29 cellular contexts compared by ENCODE assay signal in genomic region chr21:18289876-18290275, GRCh38. TPM values are rescaled to one million over a fixed set of nuclear protein-coding genes. Genes with fewer than 3 reads are reported as not detected.
"Had no signal": no experiment of that assay in that cellular context is flagged by ENCODE, and none has a peak within 500 bp of the region (broad histone marks: within the 10 kb centered on the region; RNA-seq: fewer than 3 reads in every experiment).

No MANE protein-coding gene starts in this region.

- H3K4me1 Mint-ChIP-seq: immature natural killer cell; naive thymus-derived CD4-positive, alpha-beta T cell; stimulated activated effector memory CD8-positive, alpha-beta T cell treated with anti-CD3 and anti-CD28 coated beads, Interleukin-12 subunit alpha, Interleukin-12 subunit beta, amount 100 ng/mL, for 72 hours had no signal

- H3K27ac ChIP-seq: left lung, ovary, prostate gland, sigmoid colon, spleen, suprapubic skin, thoracic aorta, tibial artery, upper lobe of right lung had no signal

- H3K27ac Mint-ChIP-seq: immature natural killer cell; mesothelial cell of epicardium; naive thymus-derived CD4-positive, alpha-beta T cell; natural killer cell treated with Interleukin-12 subunit alpha and Interleukin-12 subunit beta and Interleukin-15 and Interleukin-18, amount 100 ng/mL, for 72 hours; stimulated activated effector memory CD8-positive, alpha-beta T cell treated with anti-CD3 and anti-CD28 coated beads, Interleukin-12 subunit alpha, Interleukin-12 subunit beta, amount 100 ng/mL, for 72 hours; stimulated activated naive CD8-positive, alpha-beta T cell treated with anti-CD3 and anti-CD28 coated beads, Interleukin-15, Interleukin-2, amounts not matched to agents 100 ng/mL and 50 ng/mL, for 24 hours had no signal

- ATAC-seq: left colon; left lung; naive thymus-derived CD4-positive, alpha-beta T cell; natural killer cell treated with Interleukin-12 subunit alpha and Interleukin-12 subunit beta and Interleukin-15 and Interleukin-18, amount 100 ng/mL, for 72 hours; right cardiac atrium; stimulated activated effector memory CD8-positive, alpha-beta T cell treated with anti-CD3 and anti-CD28 coated beads, Interleukin-12 subunit alpha, Interleukin-12 subunit beta, amount 100 ng/mL, for 72 hours; upper lobe of right lung had no signal

- H3K4me3 Mint-ChIP-seq: immature natural killer cell; mesothelial cell of epicardium; naive thymus-derived CD4-positive, alpha-beta T cell; natural killer cell treated with Interleukin-12 subunit alpha and Interleukin-12 subunit beta and Interleukin-15 and Interleukin-18, amount 100 ng/mL, for 72 hours; stimulated activated effector memory CD8-positive, alpha-beta T cell treated with anti-CD3 and anti-CD28 coated beads, Interleukin-12 subunit alpha, Interleukin-12 subunit beta, amount 100 ng/mL, for 72 hours; stimulated activated naive CD8-positive, alpha-beta T cell treated with anti-CD3 and anti-CD28 coated beads, Interleukin-15, Interleukin-2, amounts not matched to agents 100 ng/mL and 50 ng/mL, for 24 hours had no signal

- H3K36me3 Mint-ChIP-seq: immature natural killer cell; mesothelial cell of epicardium; naive thymus-derived CD4-positive, alpha-beta T cell; natural killer cell treated with Interleukin-12 subunit alpha and Interleukin-12 subunit beta and Interleukin-15 and Interleukin-18, amount 100 ng/mL, for 72 hours; stimulated activated effector memory CD8-positive, alpha-beta T cell treated with anti-CD3 and anti-CD28 coated beads, Interleukin-12 subunit alpha, Interleukin-12 subunit beta, amount 100 ng/mL, for 72 hours had no signal

- H3K9me3 Mint-ChIP-seq: mesothelial cell of epicardium; naive thymus-derived CD4-positive, alpha-beta T cell; natural killer cell treated with Interleukin-12 subunit alpha and Interleukin-12 subunit beta and Interleukin-15 and Interleukin-18, amount 100 ng/mL, for 72 hours; stimulated activated effector memory CD8-positive, alpha-beta T cell treated with anti-CD3 and anti-CD28 coated beads, Interleukin-12 subunit alpha, Interleukin-12 subunit beta, amount 100 ng/mL, for 72 hours; stimulated activated naive CD8-positive, alpha-beta T cell treated with anti-CD3 and anti-CD28 coated beads, Interleukin-15, Interleukin-2, amounts not matched to agents 100 ng/mL and 50 ng/mL, for 24 hours had no signal

- FAIRE-seq: islet of Langerhans, kidney, small intestine, urothelium cell line had no signal

- H3K4me3 ChIP-seq: left lung, lung, ovary, prostate gland, sigmoid colon, spleen, suprapubic skin, thoracic aorta, tibial artery, upper lobe of right lung had no signal

- H3K36me3 ChIP-seq: left lung, ovary, prostate gland, sigmoid colon, spleen, suprapubic skin, thoracic aorta, tibial artery, upper lobe of right lung had no signal

- DNase-seq: hypothalamus; immature natural killer cell; kidney; left colon; left lung; mesendoderm; naive thymus-derived CD4-positive, alpha-beta T cell; ovary; retina; right cardiac atrium; sigmoid colon; small intestine; spleen; stimulated activated CD4-positive, alpha-beta T cell treated with anti-CD3 and anti-CD28 coated beads, Interleukin-4, amount 100 ng/mL, for 24 hours; stimulated activated naive CD4-positive, alpha-beta T cell; tibial artery; trophoblast cell; upper lobe of right lung had no signal

- H3K4me1 ChIP-seq: left lung, prostate gland, spleen, suprapubic skin, tibial artery, upper lobe of right lung had no signal

- H3K27me3 ChIP-seq: ovary, sigmoid colon, tibial artery, upper lobe of right lung had no signal

- H3K9me3 ChIP-seq: left lung, ovary, prostate gland, sigmoid colon, spleen, suprapubic skin, thoracic aorta, tibial artery, upper lobe of right lung had no signal

- H3K27me3 Mint-ChIP-seq: stimulated activated naive CD8-positive, alpha-beta T cell treated with anti-CD3 and anti-CD28 coated beads, Interleukin-15, Interleukin-2, amounts not matched to agents 100 ng/mL and 50 ng/mL, for 24 hours had no signal

RNA-seq across cellular contexts. Expression of gene CHODL, which starts 45.2 kb away (rescaled TPM):
- total RNA-seq: mononuclear cell had no signal
